In genomic region chr6:20401403-20402180, GRCh38 we compare ENCODE assay signal across 8 cellular contexts. TPM values are rescaled to one million over a fixed set of nuclear protein-coding genes. Genes with fewer than 3 reads are reported as not detected.
DNase-seq lines count a peak whose midpoint lies in the region; ATAC-seq and TF ChIP-seq lines count a peak whose summit lies in the region.

Gene E2F3, plus strand, starts transcription at chr6:20401879. Its CDS starts 354 bp downstream, at chr6:20402233.

- peak within 1 kb of the TSS; percentile 99 for H3K27ac ChIP-seq in KMS-11
- peak within 1 kb of the TSS; percentile 73 to 95 (median 90) for H3K27ac ChIP-seq in Peyer's patch
- H3K27ac ChIP-seq in muscle layer of colon (ENCODE audit: low read depth, low read length), result peak within 1 kb of the TSS; percentile 86

- ATAC-seq in GM21737 (IDR thresholded peaks at IDR 0.05; ENCODE audit: unreplicated experiment), result peak; percentile 81
- peak; percentile 97 for ATAC-seq in esophagus mucosa

- H3K4me1 ChIP-seq in KMS-11 (ENCODE audit: low read depth, poor library complexity, severe bottlenecking) (peaks cover 26% of the 10 kb centered on the region), Peyer's patch (peaks cover 0 to 13% (median 0%) of the 10 kb centered on the region in 4 donors), muscle layer of colon (ENCODE audit: insufficient read depth, low read length) (peaks cover 11% of the 10 kb centered on the region)

- H3K27me3 ChIP-seq in KMS-11 (ENCODE audit: insufficient read depth, low read depth), result no peaks in the 10 kb centered on the region
- no peaks in the 10 kb centered on the region for H3K27me3 ChIP-seq in Peyer's patch
- no peaks in the 10 kb centered on the region for H3K27me3 ChIP-seq in muscle layer of colon (ENCODE audit: control insufficient read depth in 1 of 2, insufficient read depth in 2 of 2, low read length in 2 of 2)

- H3K36me3 ChIP-seq in KMS-11 (ENCODE audit: insufficient read depth) (no peaks in the 10 kb centered on the region), Peyer's patch (no peaks in the 10 kb centered on the region), muscle layer of colon (ENCODE audit: insufficient read depth, low read length) (no peaks in the 10 kb centered on the region)

- H3K4me2 ChIP-seq in KMS-11, result peak within 1 kb of the TSS; percentile 94

- H2AFZ ChIP-seq in KMS-11 (ENCODE audit: low read depth), result peak within 1 kb of the TSS; percentile 64

- H3K4me3 ChIP-seq in KMS-11 (IDR thresholded peaks at IDR 0.05; ENCODE audit: insufficient read depth, low read depth, low read length) (no peak within 1 kb of the TSS), Peyer's patch (peak within 1 kb of the TSS; percentile 48 to 88 (median 68)), muscle layer of colon (ENCODE audit: low read depth in 1 of 2, low read length in 2 of 2) (peak within 1 kb of the TSS; percentile 83 to 88)

- H3K9ac ChIP-seq in KMS-11 (peak within 1 kb of the TSS; percentile 98), muscle layer of colon (ENCODE audit: low read length) (peak within 1 kb of the TSS; percentile 45)

- peak; percentile 8 to 57 for TF ChIP-seq POLR2A in Peyer's patch (IDR thresholded peaks at IDR 0.05)

- TF ChIP-seq CTCF in KMS-11 (conservative IDR thresholded peaks at IDR 0.05; ENCODE audit: low read depth, low read length) (0 out of 2 replicates have a peak, but pooled peaks have one; percentile 18), Peyer's patch (IDR thresholded peaks at IDR 0.05) (no peak)

- peaks cover 4% of the 10 kb centered on the region; the same call in 1 of the 2 replicates for H4K20me1 ChIP-seq in KMS-11 (ENCODE audit: insufficient read depth)

- peak; percentile 99 for DNase-seq in DMS53 treated with DMSO at 0.1 percent for 48 hours (lab: John Stamatoyannopoulos, UW; ENCODE audit: unreplicated experiment)
- peak; percentile 99 to 100 (median 99) for DNase-seq in Peyer's patch
- peak; percentile 98 for DNase-seq in activated T-cell treated with anti-CD3 and anti-CD28 coated beads, Interleukin-2, amount 50 U/mL, for 48 hours
- DNase-seq in stimulated activated CD8-positive, alpha-beta memory T cell treated with anti-CD3 and anti-CD28 coated beads, Interleukin-7, amount 100 ng/mL, for 24 hours (ENCODE audit: low read depth), result peak; percentile 97

- peaks cover 36% of the 10 kb centered on the region for H3K79me2 ChIP-seq in KMS-11 (ENCODE audit: insufficient read depth, low read depth)

- H3K9me3 ChIP-seq in Peyer's patch (no peaks in the 10 kb centered on the region), muscle layer of colon (ENCODE audit: low read length) (no peaks in the 10 kb centered on the region)

RNA-seq across cellular contexts. Expression of gene E2F3, which starts in this region (rescaled TPM):
- 1 to 10 TPM; 4.2 to 7.4 (median 6.9) TPM for total RNA-seq in Peyer's patch
- 5.0 TPM for total RNA-seq in esophagus mucosa
